ENCODE assay signal across 1 cellular context in the genomic region with DNA sequence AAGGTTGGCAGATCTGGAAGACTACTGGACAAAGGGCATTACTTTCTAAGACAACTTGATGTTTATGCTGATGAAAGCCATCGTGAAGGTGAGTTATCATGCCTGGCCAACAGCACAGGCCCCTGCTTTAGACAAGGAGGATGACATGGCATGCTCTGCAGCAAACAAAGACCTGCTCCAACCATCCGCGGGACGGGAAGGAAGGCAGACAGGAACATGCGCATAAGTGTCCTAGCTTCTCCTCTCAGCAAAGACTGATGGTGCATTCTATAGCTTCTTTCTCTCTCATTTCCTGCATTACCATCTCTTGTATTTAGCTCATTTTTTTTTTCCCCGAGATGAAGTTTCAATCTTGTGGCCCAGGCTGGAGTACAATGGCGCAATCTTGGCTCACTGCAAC.
TF ChIP-seq lines count a peak whose summit lies in the region.

No MANE protein-coding gene starts in this region.

TF ChIP-seq in IMR-90, 13 proteins besides CTCF, POLR2A, EP300 and RAD21:
- no peak for TF ChIP-seq RCOR1 (IDR thresholded peaks at IDR 0.05; ENCODE audit: insufficient replicate concordance, low read length)
- TF ChIP-seq, protein P1, sequence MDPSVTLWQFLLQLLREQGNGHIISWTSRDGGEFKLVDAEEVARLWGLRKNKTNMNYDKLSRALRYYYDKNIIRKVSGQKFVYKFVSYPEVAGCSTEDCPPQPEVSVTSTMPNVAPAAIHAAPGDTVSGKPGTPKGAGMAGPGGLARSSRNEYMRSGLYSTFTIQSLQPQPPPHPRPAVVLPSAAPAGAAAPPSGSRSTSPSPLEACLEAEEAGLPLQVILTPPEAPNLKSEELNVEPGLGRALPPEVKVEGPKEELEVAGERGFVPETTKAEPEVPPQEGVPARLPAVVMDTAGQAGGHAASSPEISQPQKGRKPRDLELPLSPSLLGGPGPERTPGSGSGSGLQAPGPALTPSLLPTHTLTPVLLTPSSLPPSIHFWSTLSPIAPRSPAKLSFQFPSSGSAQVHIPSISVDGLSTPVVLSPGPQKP (IDR thresholded peaks at IDR 0.05; ENCODE audit: borderline replicate concordance, low read depth, low read length), result no peak
- no peak for TF ChIP-seq NFE2L2 (IDR thresholded peaks at IDR 0.05; ENCODE audit: low read depth, low read length)
- TF ChIP-seq RFX5 (IDR thresholded peaks at IDR 0.05; ENCODE audit: low read depth, low read length), result no peak
- no peak for TF ChIP-seq BHLHE40 (IDR thresholded peaks at IDR 0.05; ENCODE audit: low read depth, low read length)
- no peak for TF ChIP-seq MAZ (IDR thresholded peaks at IDR 0.05; ENCODE audit: borderline replicate concordance, low read depth, low read length)
